Comparison of ENCODE assay signal across 1 cellular context in the genomic region with DNA sequence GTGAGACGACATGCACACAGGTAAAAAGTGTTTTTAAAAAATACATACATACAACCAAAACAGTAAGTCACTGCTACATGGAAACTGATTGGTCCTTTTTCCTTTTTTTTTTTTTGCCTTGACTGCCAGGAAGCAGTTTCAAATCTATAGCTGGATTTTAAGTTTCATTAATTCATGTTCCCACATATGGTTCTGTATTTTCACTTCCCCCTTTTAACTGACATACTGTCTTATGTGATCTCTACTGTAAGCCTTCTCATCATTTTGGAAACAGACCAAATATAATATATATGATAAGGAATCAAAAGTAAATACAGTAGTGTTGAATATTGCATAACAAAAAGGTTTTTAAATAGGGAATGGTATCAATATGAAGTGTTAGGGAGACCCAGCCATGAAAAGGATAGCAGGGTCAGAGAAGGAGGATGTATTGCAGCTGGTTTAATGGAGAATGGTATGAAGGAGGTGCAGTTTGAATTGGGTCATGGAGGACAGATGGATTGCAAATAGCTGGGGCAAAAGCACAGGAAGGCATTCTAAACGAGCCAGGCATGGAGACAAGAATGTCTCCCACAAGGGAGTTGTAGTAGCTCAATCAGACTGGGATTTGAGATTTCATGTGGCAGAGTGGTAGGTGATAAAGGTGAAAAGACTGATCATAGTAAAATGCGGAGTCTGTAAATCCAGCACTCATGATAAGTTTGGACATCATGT.
TF ChIP-seq lines count a peak whose summit lies in the region.

No MANE protein-coding gene starts in this region.

TF ChIP-seq in HCT116, 20 proteins besides CTCF, POLR2A, EP300 and RAD21:
- no peak for TF ChIP-seq FOSL1 (IDR thresholded peaks at IDR 0.05; ENCODE audit: low read depth)
- TF ChIP-seq MAX (IDR thresholded peaks at IDR 0.05), result no peak
- TF ChIP-seq EZH2phosphoT487 (IDR thresholded peaks at IDR 0.05; ENCODE audit: borderline replicate concordance), result no peak
- no peak for TF ChIP-seq YY1 (IDR thresholded peaks at IDR 0.05; ENCODE audit: extremely low read depth, insufficient replicate concordance, low read depth, low read length)
- TF ChIP-seq TCF7L2 (IDR thresholded peaks at IDR 0.05; ENCODE audit: borderline replicate concordance, extremely low read depth, insufficient read depth, insufficient read length), result no peak
- no peak for TF ChIP-seq EZH2 (IDR thresholded peaks at IDR 0.05)
- no peak for TF ChIP-seq SRF (IDR thresholded peaks at IDR 0.05; ENCODE audit: low read depth)
- TF ChIP-seq CEBPB (IDR thresholded peaks at IDR 0.05; ENCODE audit: low read depth), result no peak
- TF ChIP-seq ZFX (IDR thresholded peaks at IDR 0.05), result no peak
- TF ChIP-seq JUND (IDR thresholded peaks at IDR 0.05), result no peak
- TF ChIP-seq SP1 (IDR thresholded peaks at IDR 0.05; ENCODE audit: low read depth), result no peak
- TF ChIP-seq ZNF274 (IDR thresholded peaks at IDR 0.05; ENCODE audit: low read depth, low read length), result no peak
TF ChIP-seq in HCT116: peak in this region for 0.
